7 cellular contexts compared by ENCODE assay signal in the genomic region with DNA sequence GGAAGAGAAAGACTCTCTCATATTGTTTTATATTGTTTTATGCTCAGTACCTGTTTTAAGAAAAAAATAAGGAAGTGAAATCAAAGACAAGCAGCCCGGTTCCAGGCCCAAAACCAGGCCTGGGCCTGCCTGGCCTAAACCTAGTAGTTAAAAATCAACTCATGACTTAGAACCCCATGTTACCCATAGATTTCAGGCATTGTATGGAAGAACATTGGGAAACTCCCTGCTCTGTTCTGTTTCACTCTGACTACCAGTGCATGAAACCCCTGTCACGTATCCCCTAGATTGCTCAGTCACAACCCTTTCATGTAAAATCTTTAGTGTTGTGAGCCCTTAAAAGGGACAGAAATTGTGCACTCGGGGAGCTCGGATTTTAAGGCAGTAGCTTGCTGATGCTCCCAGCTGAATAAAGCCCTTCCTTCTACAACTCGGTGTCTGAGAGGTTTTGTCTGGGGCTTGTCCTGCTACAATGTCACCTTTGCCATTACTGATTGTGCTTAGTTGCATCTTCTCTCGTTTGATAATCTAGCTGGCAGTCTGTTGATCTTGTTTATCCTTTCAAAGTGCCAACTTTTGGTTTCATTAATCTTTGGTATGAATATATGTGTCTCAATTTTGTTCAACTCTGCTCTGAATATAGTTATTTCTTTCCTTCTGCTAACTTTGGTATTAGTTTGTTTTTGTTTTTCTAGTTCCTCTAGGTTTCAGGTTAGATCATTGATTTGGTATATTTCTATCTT.
A peak's percentile ranks its signal among the peaks of the same experiment; 100 is the strongest.
ATAC-seq lines count a peak whose summit lies in the region.

No MANE protein-coding gene starts in this region.

- peak; percentile 45 for ATAC-seq in GM18508 (IDR thresholded peaks at IDR 0.05; ENCODE audit: insufficient read depth, unreplicated experiment)
- peak; percentile 61 for ATAC-seq in GM19025 (IDR thresholded peaks at IDR 0.05; ENCODE audit: low read depth, unreplicated experiment)
- peak; percentile 57 for ATAC-seq in GM19438 (IDR thresholded peaks at IDR 0.05; ENCODE audit: low read depth, unreplicated experiment)
- ATAC-seq in GM21723 (IDR thresholded peaks at IDR 0.05; ENCODE audit: unreplicated experiment), result peak; percentile 53
- peak; percentile 44 for ATAC-seq in HG02763 (IDR thresholded peaks at IDR 0.05; ENCODE audit: unreplicated experiment)
- ATAC-seq in HG03175 (IDR thresholded peaks at IDR 0.05; ENCODE audit: unreplicated experiment), result peak; percentile 69
- ATAC-seq in HG03520 (IDR thresholded peaks at IDR 0.05; ENCODE audit: unreplicated experiment), result peak; percentile 71

Comparison
In these comparisons a context has a peak if more than half of its experiments do, and no peak if none do; other contexts are left out.
1. Peak in every context shown above with its lines: ATAC-seq.